1 cellular context compared by ENCODE assay signal in the genomic region with DNA sequence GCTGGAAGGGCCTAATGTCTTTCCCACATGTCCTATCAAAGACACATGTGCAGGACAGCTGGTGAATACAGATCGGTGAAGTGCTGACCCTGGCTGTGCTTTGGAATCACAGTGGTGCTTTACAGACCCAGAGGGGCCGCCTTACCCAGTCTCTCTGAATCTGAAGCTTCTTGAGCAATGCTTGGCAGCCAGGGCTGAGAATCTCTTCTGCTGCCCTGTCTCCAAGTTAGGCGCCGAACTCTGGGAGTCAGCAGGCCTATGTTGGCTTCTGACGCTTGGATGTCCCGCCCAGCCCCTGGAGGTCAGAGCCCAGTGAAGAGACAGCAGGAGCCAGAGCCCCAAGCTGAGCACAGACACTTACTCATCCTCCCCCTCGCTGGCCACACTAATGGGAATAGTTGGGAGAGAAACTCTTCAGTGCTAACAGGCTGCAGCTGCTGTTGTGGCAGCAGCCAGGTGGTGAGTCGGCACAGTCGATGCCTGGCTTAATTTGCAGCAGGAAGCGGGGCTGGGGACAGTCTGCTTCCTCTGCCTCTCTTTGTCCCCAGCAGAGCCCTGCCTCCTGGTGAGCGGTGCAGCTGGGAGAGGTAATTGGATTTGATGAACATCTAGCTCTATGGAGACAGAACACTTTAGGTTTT.
TF ChIP-seq lines count a peak whose summit lies in the region.

No MANE protein-coding gene starts in this region.

TF ChIP-seq in A549, 52 proteins besides CTCF, POLR2A, EP300 and RAD21 (continued from another document):
- TF ChIP-seq, protein P1, sequence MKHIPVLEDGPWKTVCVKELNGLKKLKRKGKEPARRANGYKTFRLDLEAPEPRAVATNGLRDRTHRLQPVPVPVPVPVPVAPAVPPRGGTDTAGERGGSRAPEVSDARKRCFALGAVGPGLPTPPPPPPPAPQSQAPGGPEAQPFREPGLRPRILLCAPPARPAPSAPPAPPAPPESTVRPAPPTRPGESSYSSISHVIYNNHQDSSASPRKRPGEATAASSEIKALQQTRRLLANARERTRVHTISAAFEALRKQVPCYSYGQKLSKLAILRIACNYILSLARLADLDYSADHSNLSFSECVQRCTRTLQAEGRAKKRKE (CRISPR knock-in tag; IDR thresholded peaks at IDR 0.05; ENCODE audit: low read depth): no peak
- TF ChIP-seq BHLHE40 (IDR thresholded peaks at IDR 0.05; ENCODE audit: low read depth, low read length) (no peak), FOSB (CRISPR knock-in tag; IDR thresholded peaks at IDR 0.05) (no peak), RNF2 (IDR thresholded peaks at IDR 0.05; ENCODE audit: borderline replicate concordance, low read depth) (no peak)
